Comparison of ENCODE assay signal across 11 cellular contexts in the genomic region with DNA sequence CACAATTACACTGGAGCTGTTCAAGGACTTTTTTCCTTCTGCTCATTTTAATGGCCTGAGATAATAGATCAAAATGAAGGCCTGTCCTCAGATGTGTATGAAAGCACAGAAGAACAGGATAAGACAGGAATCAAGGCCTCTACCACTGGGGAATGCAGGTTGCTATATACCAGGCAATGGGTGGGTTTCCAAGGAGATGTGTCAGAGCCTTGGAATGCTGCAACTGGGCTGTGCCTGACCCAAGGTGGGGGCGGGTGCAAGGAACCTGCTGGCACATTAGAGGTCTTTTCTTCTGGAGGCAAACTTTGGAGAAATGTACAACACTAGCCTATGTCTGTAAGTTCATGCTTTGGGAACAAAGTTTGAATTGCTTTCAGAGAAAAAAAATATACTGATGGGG. TPM values are rescaled to one million over a fixed set of nuclear protein-coding genes. Genes with fewer than 3 reads are reported as not detected.
DNase-seq lines count a peak whose midpoint lies in the region; FAIRE-seq and TF ChIP-seq lines count a peak whose summit lies in the region.
"Had no signal": no experiment of that assay in that cellular context is flagged by ENCODE, and none has a peak within 500 bp of the region (broad histone marks: within the 10 kb centered on the region; RNA-seq: fewer than 3 reads in every experiment).

No MANE protein-coding gene starts in this region.

- TF ChIP-seq CTCF in astrocyte (IDR thresholded peaks at IDR 0.05; ENCODE audit: insufficient read depth, low read depth, low read length) (no peak), sigmoid colon (IDR thresholded peaks at IDR 0.05) (no peak), tibial nerve (IDR thresholded peaks at IDR 0.05) (no peak)

- H3K27ac ChIP-seq in astrocyte (ENCODE audit: low read depth, low read length) (peak overlapping the region; percentile 83), iPS-18a (ENCODE audit: low read length) (peak overlapping the region; percentile 40), sigmoid colon (no peak overlapping the region), tibial nerve (no peak overlapping the region)
- H3K27ac ChIP-seq: right lobe of liver had no signal

- DNase-seq in HT-29 (ENCODE audit: low spot score) (peak; percentile 89), astrocyte (ENCODE audit: low read depth) (peak; percentile 88), sigmoid colon (no peak), DMS 273 treated with DMSO at 0.1 percent for 48 hours (lab: John Stamatoyannopoulos, UW) (no peak), tibial nerve (ENCODE audit: low spot score in 2 of 2) (no peak), C1 segment of cervical spinal cord (lab: John Stamatoyannopoulos, UW) (no peak)
- DNase-seq: right lobe of liver had no signal

- H3K36me3 ChIP-seq in astrocyte (ENCODE audit: insufficient read depth, low read length): no peaks in the 10 kb centered on the region
- H3K36me3 ChIP-seq in iPS-18a (ENCODE audit: control insufficient read depth, low read depth, low read length): no peaks in the 10 kb centered on the region
- no peaks in the 10 kb centered on the region for H3K36me3 ChIP-seq in sigmoid colon
- H3K36me3 ChIP-seq in tibial nerve: no peaks in the 10 kb centered on the region
- H3K36me3 ChIP-seq: right lobe of liver had no signal

- no peak overlapping the region for H3K4me3 ChIP-seq in astrocyte (ENCODE audit: insufficient read depth, low read depth, low read length)
- no peak overlapping the region for H3K4me3 ChIP-seq in iPS-18a (ENCODE audit: low read length)
- no peak overlapping the region for H3K4me3 ChIP-seq in sigmoid colon
- no peak overlapping the region for H3K4me3 ChIP-seq in tibial nerve
- H3K4me3 ChIP-seq: lung, right lobe of liver had no signal

- H2AFZ ChIP-seq in astrocyte (ENCODE audit: low read depth, low read length): no peak overlapping the region

- peak overlapping the region; percentile 23 for H3K4me3 Mint-ChIP-seq in astrocyte (ENCODE audit: unreplicated experiment)
- H3K4me3 Mint-ChIP-seq: activated naive CD4-positive, alpha-beta T cell treated with anti-CD3 and anti-CD28 coated beads, Interleukin-2, amount 50 U/mL, for 24 hours had no signal

- H3K9me3 Mint-ChIP-seq in astrocyte (ENCODE audit: unreplicated experiment): no peaks in the 10 kb centered on the region
- H3K9me3 Mint-ChIP-seq: activated naive CD4-positive, alpha-beta T cell treated with anti-CD3 and anti-CD28 coated beads, Interleukin-2, amount 50 U/mL, for 24 hours had no signal

- intact Hi-C loops in sigmoid colon (cut with DNase I): no loop called here

- H3K36me3 Mint-ChIP-seq in astrocyte (ENCODE audit: low read depth, unreplicated experiment): peaks cover 2% of the 10 kb centered on the region
- H3K36me3 Mint-ChIP-seq: activated naive CD4-positive, alpha-beta T cell treated with anti-CD3 and anti-CD28 coated beads, Interleukin-2, amount 50 U/mL, for 24 hours had no signal

- FAIRE-seq in astrocyte (lab: Jason Lieb, UNC): peak; percentile 34
- FAIRE-seq: G401.6 had no signal

- H3K27me3 Mint-ChIP-seq in astrocyte (ENCODE audit: low read depth, unreplicated experiment): no peaks in the 10 kb centered on the region
- H3K27me3 Mint-ChIP-seq: activated naive CD4-positive, alpha-beta T cell treated with anti-CD3 and anti-CD28 coated beads, Interleukin-2, amount 50 U/mL, for 24 hours had no signal

- H3K4me1 ChIP-seq in astrocyte (ENCODE audit: insufficient read depth, low read length) (peaks cover 27% of the 10 kb centered on the region), iPS-18a (ENCODE audit: control insufficient read depth, low read depth, low read length) (peaks cover 16% of the 10 kb centered on the region), sigmoid colon (no peaks in the 10 kb centered on the region), tibial nerve (no peaks in the 10 kb centered on the region)
- H3K4me1 ChIP-seq: right lobe of liver had no signal

- peak overlapping the region; percentile 79 for H3K27ac Mint-ChIP-seq in astrocyte (ENCODE audit: unreplicated experiment)
- H3K27ac Mint-ChIP-seq: activated naive CD4-positive, alpha-beta T cell treated with anti-CD3 and anti-CD28 coated beads, Interleukin-2, amount 50 U/mL, for 24 hours had no signal

- WGBS in sigmoid colon, 2 donors: 88 to 94% methylated on average over 1 of the region's 1 CpG
- WGBS in tibial nerve, 2 donors: 69 to 73% methylated on average over 1 of the region's 1 CpG

- no peaks in the 10 kb centered on the region for H4K20me1 ChIP-seq in astrocyte (ENCODE audit: insufficient read depth, low read length)

- peaks cover 15% of the 10 kb centered on the region for H3K4me1 Mint-ChIP-seq in astrocyte (ENCODE audit: low read depth, unreplicated experiment)
- H3K4me1 Mint-ChIP-seq: activated naive CD4-positive, alpha-beta T cell treated with anti-CD3 and anti-CD28 coated beads, Interleukin-2, amount 50 U/mL, for 24 hours had no signal

- TF ChIP-seq POLR2A in sigmoid colon (IDR thresholded peaks at IDR 0.05) (no peak), tibial nerve (IDR thresholded peaks at IDR 0.05) (no peak)

- peak overlapping the region; percentile 54 for H3K4me2 ChIP-seq in astrocyte (ENCODE audit: low read length)

- H3K9me3 ChIP-seq in astrocyte (ENCODE audit: insufficient read depth, low read depth, low read length) (no peaks in the 10 kb centered on the region), iPS-18a (ENCODE audit: control insufficient read depth, low read depth, low read length) (no peaks in the 10 kb centered on the region), sigmoid colon (no peaks in the 10 kb centered on the region), tibial nerve (no peaks in the 10 kb centered on the region)
- H3K9me3 ChIP-seq: right lobe of liver had no signal

- H3K9ac ChIP-seq in astrocyte (ENCODE audit: low read length) (peak overlapping the region; percentile 58), iPS-18a (ENCODE audit: low read length) (no peak overlapping the region)

- no peak for TF ChIP-seq EP300 in sigmoid colon (IDR thresholded peaks at IDR 0.05)
- TF ChIP-seq EP300 in tibial nerve (IDR thresholded peaks at IDR 0.05): no peak

- H3K27me3 ChIP-seq in astrocyte (ENCODE audit: insufficient read depth, low read length) (no peaks in the 10 kb centered on the region), iPS-18a (ENCODE audit: control insufficient read depth, insufficient read depth, low read length) (no peaks in the 10 kb centered on the region), sigmoid colon (no peaks in the 10 kb centered on the region), tibial nerve (no peaks in the 10 kb centered on the region)
- H3K27me3 ChIP-seq: right lobe of liver had no signal

- H3K79me2 ChIP-seq in astrocyte (ENCODE audit: insufficient read depth, low read length): no peaks in the 10 kb centered on the region

RNA-seq across cellular contexts. Expression of a gene that starts 21.7 kb away (rescaled TPM):
- 4.3 and 5.0 TPM in 2 replicates for total RNA-seq in HT-29 (2014; rRNA removed; shearing (Covaris generic))
- total RNA-seq in astrocyte: 8.0 and 13.9 TPM in 2 replicates
- total RNA-seq in sigmoid colon: 1 to 10 TPM; 2.6 to 5.0 (median 3.7) TPM
- polyA plus RNA-seq in sigmoid colon: 10 to 100 TPM in 1 of 3 donors, 1 to 10 TPM in 2; 4.2 to 24.0 (median 4.8) TPM
- 10 to 100 TPM in 2 of 4 donors, 1 to 10 TPM in 2; 4.5 to 11.9 (median 8.1) TPM for total RNA-seq in tibial nerve

Comparison
In these comparisons a context has a peak if more than half of its experiments do, and no peak if none do; other contexts are left out.
1. DNase-seq: peak in HT-29 (single experiment) and astrocyte (single experiment); none in sigmoid colon (single experiment), DMS 273 treated with DMSO at 0.1 percent for 48 hours (single experiment), tibial nerve (0 of 2) and C1 segment of cervical spinal cord (0 of 14).
2. H3K27ac ChIP-seq: peak in astrocyte (single experiment) and iPS-18a (single experiment); none in sigmoid colon (0 of 4) and tibial nerve (0 of 4).